8 cellular contexts compared by ENCODE assay signal in the genomic region with DNA sequence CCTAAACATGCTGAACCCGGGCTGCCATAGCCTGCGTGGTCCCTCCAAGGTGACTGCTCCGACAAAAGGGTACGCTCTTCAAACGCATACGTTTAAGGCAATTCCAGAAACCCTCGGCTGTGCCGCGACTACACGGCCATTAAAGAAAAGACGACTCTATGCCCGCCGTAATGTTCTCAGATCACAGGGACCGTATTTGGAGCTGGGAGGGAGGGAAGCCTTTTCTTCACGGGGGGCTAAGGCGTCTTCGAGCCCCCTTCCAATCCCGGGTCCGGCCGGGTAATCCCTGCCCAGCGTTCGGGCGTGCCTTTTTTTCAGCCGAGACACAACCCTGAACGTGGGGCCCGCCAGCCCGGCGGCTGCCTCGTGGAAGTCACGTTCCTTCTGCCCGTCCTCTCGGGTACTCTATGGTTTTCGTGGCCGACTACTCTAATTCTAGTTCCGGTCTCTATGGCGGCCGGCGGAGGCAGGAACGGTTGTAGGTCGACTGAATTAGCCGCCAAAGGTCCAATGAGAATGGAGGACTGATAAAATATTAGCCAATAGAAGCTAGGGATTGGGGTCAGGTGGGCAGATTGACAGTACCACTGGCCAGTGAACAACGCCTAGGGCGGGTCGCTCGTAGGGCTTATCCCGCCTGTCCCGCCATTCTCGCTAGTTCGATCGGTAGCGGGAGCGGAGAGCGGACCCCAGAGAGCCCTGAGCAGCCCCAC. TPM values are rescaled to one million over a fixed set of nuclear protein-coding genes. Genes with fewer than 3 reads are reported as not detected.
DNase-seq lines count a peak whose midpoint lies in the region; TF ChIP-seq lines count a peak whose summit lies in the region.

A gene (plus strand): TSS at position 648 of the 713 bp plus-strand sequence. CDS start 148 bp downstream, outside the sequence.

- TF ChIP-seq CTCF in HFFc6 (IDR thresholded peaks at IDR 0.05) (no peak), NB4 (IDR thresholded peaks at IDR 0.05; ENCODE audit: low read depth, low read length) (no peak)

- TF ChIP-seq POLR2A in NB4 (IDR thresholded peaks at IDR 0.05; ENCODE audit: extremely low read depth, insufficient read length) = peak; percentile 62

- DNase-seq in GM04503 (ENCODE audit: low read depth) = peak; percentile 97
- DNase-seq in HFFc6 = peak; percentile 100
- peak; percentile 98 for DNase-seq in NB4 (ENCODE audit: low read depth)
- DNase-seq in SK-N-MC (ENCODE audit: low read depth, low spot score) = peak; percentile 99
- DNase-seq in activated naive CD4-positive, alpha-beta T cell treated with anti-CD3 and anti-CD28 coated beads, Interleukin-2, amount 10 ng/mL, durations not matched to agents 7 days and 5 days = peak; percentile 96
- DNase-seq in germinal center (ENCODE audit: low spot score) = peak; percentile 99
- peak; percentile 97 for DNase-seq in non-pigmented ciliary epithelial cell (ENCODE audit: low read depth)
- DNase-seq in superior temporal gyrus (ENCODE audit: extremely low spot score) = peak; percentile 100

- peak within 1 kb of the TSS; percentile 90 for H3K27ac ChIP-seq in SK-N-MC

- peaks cover 39% of the 10 kb centered on the region for H3K36me3 ChIP-seq in SK-N-MC (ENCODE audit: insufficient read depth, low read length)

- no peaks in the 10 kb centered on the region for H3K9me3 Mint-ChIP-seq in HFFc6
- H3K9me3 Mint-ChIP-seq in activated naive CD4-positive, alpha-beta T cell treated with anti-CD3 and anti-CD28 coated beads, Interleukin-2, amount 10 ng/mL, durations not matched to agents 7 days and 5 days = no peaks in the 10 kb centered on the region

- H3K9ac ChIP-seq in SK-N-MC (ENCODE audit: insufficient read length) = peak within 1 kb of the TSS; percentile 98

- CTCF ChIA-PET in activated naive CD4-positive, alpha-beta T cell treated with anti-CD3 and anti-CD28 coated beads, Interleukin-2, amount 10 ng/mL, durations not matched to agents 7 days and 5 days (lab: Charles Lee) = interaction anchor here (1.0 to 1.6 kb wide), 3 partner anchors 24 to 104 kb away, joined by 3 to 4 read pairs (median 4); a partner anchor contains a TSS

- H3K4me1 Mint-ChIP-seq in HFFc6 (ENCODE audit: low read depth) = peaks cover 72% of the 10 kb centered on the region
- H3K4me1 Mint-ChIP-seq in activated naive CD4-positive, alpha-beta T cell treated with anti-CD3 and anti-CD28 coated beads, Interleukin-2, amount 10 ng/mL, durations not matched to agents 7 days and 5 days = peaks cover 54% of the 10 kb centered on the region

- no peaks in the 10 kb centered on the region for H3K9me3 ChIP-seq in SK-N-MC (ENCODE audit: low read depth, low read length)

- peak within 1 kb of the TSS; percentile 98 for H3K27ac Mint-ChIP-seq in HFFc6
- H3K27ac Mint-ChIP-seq in activated naive CD4-positive, alpha-beta T cell treated with anti-CD3 and anti-CD28 coated beads, Interleukin-2, amount 10 ng/mL, durations not matched to agents 7 days and 5 days = peak within 1 kb of the TSS; percentile 98

- peak within 1 kb of the TSS; percentile 98 for H3K4me3 ChIP-seq in NB4 (ENCODE audit: low read depth, low read length)
- peak within 1 kb of the TSS; percentile 96 for H3K4me3 ChIP-seq in SK-N-MC

- H3K27me3 Mint-ChIP-seq in HFFc6 (ENCODE audit: insufficient read depth) = peaks cover 6% of the 10 kb centered on the region
- H3K27me3 Mint-ChIP-seq in activated naive CD4-positive, alpha-beta T cell treated with anti-CD3 and anti-CD28 coated beads, Interleukin-2, amount 10 ng/mL, durations not matched to agents 7 days and 5 days = peaks cover 3% of the 10 kb centered on the region

- H3K4me3 Mint-ChIP-seq in HFFc6 = peak within 1 kb of the TSS; percentile 99
- H3K4me3 Mint-ChIP-seq in activated naive CD4-positive, alpha-beta T cell treated with anti-CD3 and anti-CD28 coated beads, Interleukin-2, amount 10 ng/mL, durations not matched to agents 7 days and 5 days = peak within 1 kb of the TSS; percentile 96

- peaks cover 24% of the 10 kb centered on the region for H3K36me3 Mint-ChIP-seq in HFFc6 (ENCODE audit: low read depth)
- H3K36me3 Mint-ChIP-seq in activated naive CD4-positive, alpha-beta T cell treated with anti-CD3 and anti-CD28 coated beads, Interleukin-2, amount 10 ng/mL, durations not matched to agents 7 days and 5 days = peaks cover 31% of the 10 kb centered on the region

RNA-seq across cellular contexts. Expression of the gene that starts here (rescaled TPM):
- 100 to 1,000 TPM; 736 to 879 (median 836) TPM for total RNA-seq in HFFc6 (2021; fragmentation: NEBNext Ultra II Directional; extraction: Animal tissue kit (Norgen Biotek cat#: 25700))

Comparison
In these comparisons a context has a peak if more than half of its experiments do, and no peak if none do; other contexts are left out.
1. Peak in every context shown above with its lines: DNase-seq, H3K4me3 ChIP-seq and H3K27ac ChIP-seq.